In the genomic region with DNA sequence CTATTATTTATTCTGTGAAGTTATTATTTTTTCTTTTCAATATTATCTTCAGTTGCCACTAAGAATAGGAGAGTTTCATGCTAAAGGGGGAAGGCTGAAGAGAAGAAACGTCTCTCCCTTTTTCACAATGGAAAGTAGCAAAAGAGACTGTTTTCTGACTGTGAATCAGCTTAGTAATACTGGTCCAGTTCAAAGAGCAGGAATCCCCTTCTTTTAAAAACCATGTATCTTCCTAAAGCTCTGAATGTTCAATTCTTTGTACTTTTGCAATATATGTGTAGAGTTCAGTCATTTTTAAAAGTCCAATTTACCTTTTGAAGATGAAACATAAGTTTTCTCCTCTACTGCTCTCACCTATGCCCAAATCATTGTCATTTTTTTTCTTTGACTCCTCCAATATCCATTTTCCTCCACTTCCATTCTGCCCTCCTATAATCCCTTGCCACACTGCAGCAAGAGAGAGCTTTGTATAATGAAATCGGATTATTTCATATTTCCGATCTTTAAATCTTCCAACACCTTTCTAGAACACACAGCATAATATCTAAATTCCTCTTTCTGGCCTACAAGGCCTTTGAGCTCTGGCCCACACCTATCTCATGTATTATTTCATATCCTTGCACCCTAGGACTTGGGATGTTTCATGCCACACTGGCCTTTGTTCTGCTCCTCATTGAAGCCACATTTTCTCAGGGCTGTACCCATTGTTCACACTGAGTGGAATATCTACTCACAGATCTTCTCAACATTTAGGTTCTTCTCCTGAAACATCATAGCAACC, we compare ENCODE assay signal across 17 cellular contexts.
DNase-seq lines count a peak whose midpoint lies in the region; ATAC-seq and TF ChIP-seq lines count a peak whose summit lies in the region.
"Had no signal": no experiment of that assay in that cellular context is flagged by ENCODE, and none has a peak within 500 bp of the region (broad histone marks: within the 10 kb centered on the region; RNA-seq: fewer than 3 reads in every experiment).

No MANE protein-coding gene starts in this region.

- no peaks in the 10 kb centered on the region for H3K27me3 Mint-ChIP-seq in activated T-cell treated with anti-CD3 and anti-CD28 coated beads, Interleukin-2, amount 50 U/mL, for 72 hours (ENCODE audit: low read depth)
- no peaks in the 10 kb centered on the region for H3K27me3 Mint-ChIP-seq in activated CD8-positive, alpha-beta T cell treated with anti-CD3 and anti-CD28 coated beads, Interleukin-2, amount 10 ng/mL, durations not matched to agents 7 days and 5 days (ENCODE audit: low read depth)
- H3K27me3 Mint-ChIP-seq: activated CD8-positive, alpha-beta memory T cell treated with anti-CD3 and anti-CD28 coated beads, Interleukin-2, amount 10 ng/mL, durations not matched to agents 7 days and 5 days had no signal

- no peaks in the 10 kb centered on the region for H3K36me3 ChIP-seq in spleen
- H3K36me3 ChIP-seq: HAP-1, tibial artery had no signal

- no peaks in the 10 kb centered on the region for H3K9me3 ChIP-seq in spleen
- H3K9me3 ChIP-seq: HAP-1, tibial artery had no signal

- peak overlapping the region; percentile 4 to 18 for H3K4me3 Mint-ChIP-seq in activated T-cell treated with anti-CD3 and anti-CD28 coated beads, Interleukin-2, amount 50 U/mL, for 72 hours
- no peak overlapping the region for H3K4me3 Mint-ChIP-seq in activated CD8-positive, alpha-beta T cell treated with anti-CD3 and anti-CD28 coated beads, Interleukin-2, amount 10 ng/mL, durations not matched to agents 7 days and 5 days
- H3K4me3 Mint-ChIP-seq: activated CD8-positive, alpha-beta memory T cell treated with anti-CD3 and anti-CD28 coated beads, Interleukin-2, amount 10 ng/mL, durations not matched to agents 7 days and 5 days had no signal

- H3K4me1 Mint-ChIP-seq in activated T-cell treated with anti-CD3 and anti-CD28 coated beads, Interleukin-2, amount 50 U/mL, for 72 hours (ENCODE audit: low read depth) = peaks cover 40% of the 10 kb centered on the region
- H3K4me1 Mint-ChIP-seq in activated CD8-positive, alpha-beta T cell treated with anti-CD3 and anti-CD28 coated beads, Interleukin-2, amount 10 ng/mL, durations not matched to agents 7 days and 5 days (ENCODE audit: low read depth) = peaks cover 42% of the 10 kb centered on the region

- DNase-seq in activated T-cell treated with anti-CD3 and anti-CD28 coated beads, Interleukin-2, amount 50 U/mL, for 72 hours = no peak
- DNase-seq in activated T-cell treated with anti-CD3 and anti-CD28 coated beads for 4 hours = no peak
- no peak for DNase-seq in activated CD8-positive, alpha-beta T cell treated with anti-CD3 and anti-CD28 coated beads, Interleukin-2, amount 10 ng/mL, durations not matched to agents 7 days and 5 days
- DNase-seq in spleen = no peak
- no peak for DNase-seq in iPS-NIHi11 (ENCODE audit: low spot score)
- no peak for DNase-seq in NCI-H1092 treated with DMSO at 0.1 percent for 48 hours (lab: John Stamatoyannopoulos, UW)
- no peak for DNase-seq in DMS153 treated with DMSO at 0.1 percent for 48 hours (lab: John Stamatoyannopoulos, UW; ENCODE audit: unreplicated experiment)
- DNase-seq: activated CD8-positive, alpha-beta memory T cell treated with anti-CD3 and anti-CD28 coated beads, Interleukin-2, amount 10 ng/mL, durations not matched to agents 7 days and 5 days; amniotic stem cell; Calu3; cerebellar nuclear complex; hippocampal formation; NCI-H446; tibial artery had no signal

- H3K9me3 Mint-ChIP-seq in activated T-cell treated with anti-CD3 and anti-CD28 coated beads, Interleukin-2, amount 50 U/mL, for 72 hours = no peaks in the 10 kb centered on the region
- no peaks in the 10 kb centered on the region for H3K9me3 Mint-ChIP-seq in activated CD8-positive, alpha-beta T cell treated with anti-CD3 and anti-CD28 coated beads, Interleukin-2, amount 10 ng/mL, durations not matched to agents 7 days and 5 days (ENCODE audit: insufficient read depth)

- no peak overlapping the region for H3K4me3 ChIP-seq in spleen
- H3K4me3 ChIP-seq: HAP-1, tibial artery had no signal

- no peak for TF ChIP-seq CTCF in spleen (IDR thresholded peaks at IDR 0.05 in 8 of 11, conservative IDR thresholded peaks at IDR 0.05 in 3 of 11)

- 80 to 87% (median 85%) methylated on average over 3 of the region's 3 CpGs for WGBS in spleen, 5 donors

- no peak for TF ChIP-seq POLR2A in spleen (IDR thresholded peaks at IDR 0.05)

- CTCF ChIA-PET in activated CD8-positive, alpha-beta T cell treated with anti-CD3 and anti-CD28 coated beads, Interleukin-2, amount 10 ng/mL, durations not matched to agents 7 days and 5 days (lab: Charles Lee) = interaction anchor here (1.0 to 3.7 kb wide), 3 partner anchors 18 to 171 kb away, joined by 3 to 17 read pairs (median 4); no protein-coding TSS in a partner anchor

- H3K27ac Mint-ChIP-seq in activated T-cell treated with anti-CD3 and anti-CD28 coated beads, Interleukin-2, amount 50 U/mL, for 72 hours = peak overlapping the region; percentile 63
- peak overlapping the region; percentile 62 for H3K27ac Mint-ChIP-seq in activated CD8-positive, alpha-beta T cell treated with anti-CD3 and anti-CD28 coated beads, Interleukin-2, amount 10 ng/mL, durations not matched to agents 7 days and 5 days
- H3K27ac Mint-ChIP-seq: activated CD8-positive, alpha-beta memory T cell treated with anti-CD3 and anti-CD28 coated beads, Interleukin-2, amount 10 ng/mL, durations not matched to agents 7 days and 5 days had no signal

- H3K27ac ChIP-seq in spleen = peak overlapping the region in 5 of 8 donors; percentile 72 to 81 (median 78)
- H3K27ac ChIP-seq: tibial artery had no signal

- POLR2A ChIA-PET in activated CD8-positive, alpha-beta T cell treated with anti-CD3 and anti-CD28 coated beads, Interleukin-2, amount 10 ng/mL, durations not matched to agents 7 days and 5 days (lab: Charles Lee) = interaction anchor here (1.3 kb wide), 1 partner anchor 194 kb away, joined by 3 read pairs; no protein-coding TSS in a partner anchor

- peak; percentile 53 to 55 for ATAC-seq in activated T-cell treated with anti-CD3 and anti-CD28 coated beads, Interleukin-2, amount 50 U/mL, for 72 hours (replicated peaks in 1 of 2)
- ATAC-seq in GM21717 (IDR thresholded peaks at IDR 0.05; ENCODE audit: unreplicated experiment) = peak; percentile 22
- no peak for ATAC-seq in activated CD8-positive, alpha-beta T cell treated with anti-CD3 and anti-CD28 coated beads, Interleukin-2, amount 10 ng/mL, durations not matched to agents 7 days and 5 days
- ATAC-seq: left lobe of liver had no signal

- intact Hi-C loops in spleen (cut with DNase I; ENCODE audit: low total_unique reads) = no loop called here

- peaks cover 17 to 82% (median 36%) of the 10 kb centered on the region in 6 donors for H3K4me1 ChIP-seq in spleen
- H3K4me1 ChIP-seq: HAP-1 had no signal

- no peaks in the 10 kb centered on the region for H3K27me3 ChIP-seq in spleen (replicated peaks in 1 of 7)
- H3K27me3 ChIP-seq: tibial artery had no signal

- H3K36me3 Mint-ChIP-seq in activated T-cell treated with anti-CD3 and anti-CD28 coated beads, Interleukin-2, amount 50 U/mL, for 72 hours (ENCODE audit: insufficient read depth in 2 of 2) = peaks cover 4 to 9% of the 10 kb centered on the region in 2 donors
- H3K36me3 Mint-ChIP-seq in activated CD8-positive, alpha-beta T cell treated with anti-CD3 and anti-CD28 coated beads, Interleukin-2, amount 10 ng/mL, durations not matched to agents 7 days and 5 days (ENCODE audit: low read depth) = peaks cover 39% of the 10 kb centered on the region
